Comparison of ENCODE assay signal across 23 cellular contexts in genomic region chr6:43776799-43777776, GRCh38. TPM values are rescaled to one million over a fixed set of nuclear protein-coding genes. Genes with fewer than 3 reads are reported as not detected.
A peak's percentile ranks its signal among the peaks of the same experiment; 100 is the strongest.
DNase-seq lines count a peak whose midpoint lies in the region; ATAC-seq, FAIRE-seq and TF ChIP-seq lines count a peak whose summit lies in the region.
"Had no signal": no experiment of that assay in that cellular context is flagged by ENCODE, and none has a peak within 500 bp of the region (broad histone marks: within the 10 kb centered on the region; RNA-seq: fewer than 3 reads in every experiment).

No MANE protein-coding gene starts in this region.

- DNase-seq in Calu3 (no peak), GM12878 (ENCODE audit: low read depth, low spot score) (no peak), right atrium auricular region (ENCODE audit: low spot score) (peak; percentile 64), psoas muscle (peak; percentile 67 to 91), COLO668 (lab: John Stamatoyannopoulos, UW; ENCODE audit: unreplicated experiment) (no peak), NCI-H69 (lab: John Stamatoyannopoulos, UW) (no peak)
- no peak for DNase-seq in natural killer cell treated with Interleukin-12 subunit alpha and Interleukin-12 subunit beta and Interleukin-15 and Interleukin-18, amount 100 ng/mL, for 72 hours (ENCODE audit: low spot score)
- DNase-seq in stimulated activated effector memory CD8-positive, alpha-beta T cell treated with anti-CD3 and anti-CD28 coated beads, Interleukin-12 subunit alpha, Interleukin-12 subunit beta, amount 100 ng/mL, for 72 hours (ENCODE audit: low spot score in 2 of 2) = no peak
- DNase-seq: activated CD8-positive, alpha-beta memory T cell treated with anti-CD3 and anti-CD28 coated beads, Interleukin-2, amount 10 ng/mL, durations not matched to agents 7 days and 5 days; activated naive CD8-positive, alpha-beta T cell treated with anti-CD3 and anti-CD28 coated beads, Interleukin-2, amount 10 ng/mL, durations not matched to agents 7 days and 5 days; dermis blood vessel endothelial cell; foreskin keratinocyte; GF-D8; H9; NCI-H1694; NCI-H2227 treated with DMSO at 0.1 percent for 48 hours; stimulated activated CD4-positive, alpha-beta T cell treated with anti-CD3 and anti-CD28 coated beads, Interleukin-4, amount 100 ng/mL, for 1 hour had no signal

- TF ChIP-seq POLR2A in GM12878 (IDR thresholded peaks at IDR 0.05; ENCODE audit: low read depth, low read length) = no peak

- in situ Hi-C loops in GM12878 (cut with MboI) = no loop called here

- peak overlapping the region; percentile 87 for H3K4me3 Mint-ChIP-seq in Calu3 (ENCODE audit: low read depth, unreplicated experiment)
- no peak overlapping the region for H3K4me3 Mint-ChIP-seq in natural killer cell treated with Interleukin-12 subunit alpha and Interleukin-12 subunit beta and Interleukin-15 and Interleukin-18, amount 100 ng/mL, for 72 hours
- no peak overlapping the region for H3K4me3 Mint-ChIP-seq in stimulated activated effector memory CD8-positive, alpha-beta T cell treated with anti-CD3 and anti-CD28 coated beads, Interleukin-12 subunit alpha, Interleukin-12 subunit beta, amount 100 ng/mL, for 72 hours
- H3K4me3 Mint-ChIP-seq: activated CD8-positive, alpha-beta memory T cell treated with anti-CD3 and anti-CD28 coated beads, Interleukin-2, amount 10 ng/mL, durations not matched to agents 7 days and 5 days; activated naive CD8-positive, alpha-beta T cell treated with anti-CD3 and anti-CD28 coated beads, Interleukin-2, amount 10 ng/mL, durations not matched to agents 7 days and 5 days; CD14-positive monocyte; H9 had no signal

- peaks cover 100% of the 10 kb centered on the region for H3K36me3 Mint-ChIP-seq in Calu3 (ENCODE audit: insufficient read depth, unreplicated experiment)
- H3K36me3 Mint-ChIP-seq in natural killer cell treated with Interleukin-12 subunit alpha and Interleukin-12 subunit beta and Interleukin-15 and Interleukin-18, amount 100 ng/mL, for 72 hours = no peaks in the 10 kb centered on the region
- H3K36me3 Mint-ChIP-seq in stimulated activated effector memory CD8-positive, alpha-beta T cell treated with anti-CD3 and anti-CD28 coated beads, Interleukin-12 subunit alpha, Interleukin-12 subunit beta, amount 100 ng/mL, for 72 hours = peaks cover 98% of the 10 kb centered on the region

- 87% methylated on average over 18 of the region's 18 CpGs for WGBS in GM12878 (ENCODE audit: insufficient coverage, insufficient replicate concordance, low lambda C conversion rate, missing lambda C conversion rate)
- WGBS in psoas muscle, 3 donors = 61 to 74% (median 62%) methylated on average over 18 of the region's 18 CpGs

- H3K9me3 Mint-ChIP-seq in Calu3 (ENCODE audit: low read depth, unreplicated experiment) = no peaks in the 10 kb centered on the region
- no peaks in the 10 kb centered on the region for H3K9me3 Mint-ChIP-seq in natural killer cell treated with Interleukin-12 subunit alpha and Interleukin-12 subunit beta and Interleukin-15 and Interleukin-18, amount 100 ng/mL, for 72 hours
- H3K9me3 Mint-ChIP-seq in stimulated activated effector memory CD8-positive, alpha-beta T cell treated with anti-CD3 and anti-CD28 coated beads, Interleukin-12 subunit alpha, Interleukin-12 subunit beta, amount 100 ng/mL, for 72 hours = no peaks in the 10 kb centered on the region
- H3K9me3 Mint-ChIP-seq: activated naive CD8-positive, alpha-beta T cell treated with anti-CD3 and anti-CD28 coated beads, Interleukin-2, amount 10 ng/mL, durations not matched to agents 7 days and 5 days; CD14-positive monocyte; H9 had no signal

- H3K4me2 ChIP-seq in GM12878 (ENCODE audit: control insufficient read depth, insufficient read depth) = no peak overlapping the region

- H4K20me1 ChIP-seq in GM12878 (ENCODE audit: control insufficient read depth, insufficient read depth) = peaks cover 10% of the 10 kb centered on the region; the same call in 1 of the 2 replicates

- intact Hi-C loops in Calu3 (cut with micrococcal nuclease; ENCODE audit: unreplicated experiment) = no loop called here
- intact Hi-C loops in GM12878 (cut with micrococcal nuclease; ENCODE audit: unreplicated experiment) = no loop called here
- intact Hi-C loops in psoas muscle (cut with DNase I) = no loop called here

- H3K4me1 Mint-ChIP-seq in Calu3 (ENCODE audit: low read depth, unreplicated experiment) = peaks cover 64% of the 10 kb centered on the region
- peaks cover 20 to 26% of the 10 kb centered on the region in 2 donors for H3K4me1 Mint-ChIP-seq in natural killer cell treated with Interleukin-12 subunit alpha and Interleukin-12 subunit beta and Interleukin-15 and Interleukin-18, amount 100 ng/mL, for 72 hours (ENCODE audit: low read depth in 2 of 2)
- H3K4me1 Mint-ChIP-seq in stimulated activated effector memory CD8-positive, alpha-beta T cell treated with anti-CD3 and anti-CD28 coated beads, Interleukin-12 subunit alpha, Interleukin-12 subunit beta, amount 100 ng/mL, for 72 hours = peaks cover 48% of the 10 kb centered on the region

- FAIRE-seq in GM12878 (lab: Jason Lieb, UNC) = no peak
- FAIRE-seq: GM12891, urothelium cell line had no signal

- RAD21 ChIA-PET in GM12878 (lab: Charles Lee; ENCODE audit: unreplicated experiment) = interaction anchor here (0.9 to 5.4 kb wide), 5 partner anchors 10 to 302 kb away, joined by 3 to 40 read pairs (median 4); no protein-coding TSS in a partner anchor

- no peaks in the 10 kb centered on the region for H3K9me3 ChIP-seq in GM12878 (replicated peaks; ENCODE audit: control insufficient read depth, insufficient read depth, low read length)
- no peaks in the 10 kb centered on the region for H3K9me3 ChIP-seq in right atrium auricular region
- H3K9me3 ChIP-seq in psoas muscle = no peaks in the 10 kb centered on the region

- TF ChIP-seq EP300 in GM12878 (IDR thresholded peaks at IDR 0.05; ENCODE audit: borderline replicate concordance in 1 of 2, control insufficient read depth in 1 of 2, low read depth in 2 of 2, low read length in 2 of 2) = no peak

- no peak for TF ChIP-seq RAD21 in GM12878 (IDR thresholded peaks at IDR 0.05; ENCODE audit: insufficient read depth, low read depth, low read length)

- peaks cover 23 to 33% of the 10 kb centered on the region in 2 experiments; a peak in 3 of 4 replicates for H3K36me3 ChIP-seq in GM12878 (ENCODE audit: control insufficient read depth in 2 of 2, insufficient read depth in 2 of 2, low read length in 1 of 2)
- peaks cover 49% of the 10 kb centered on the region for H3K36me3 ChIP-seq in right atrium auricular region
- H3K36me3 ChIP-seq in psoas muscle (ENCODE audit: insufficient read depth in 1 of 2, low read depth in 1 of 2) = peaks cover 9 to 76% of the 10 kb centered on the region in 2 donors

- H3K27me3 Mint-ChIP-seq in Calu3 (ENCODE audit: unreplicated experiment) = no peaks in the 10 kb centered on the region
- peaks cover 7 to 8% of the 10 kb centered on the region in 2 donors for H3K27me3 Mint-ChIP-seq in natural killer cell treated with Interleukin-12 subunit alpha and Interleukin-12 subunit beta and Interleukin-15 and Interleukin-18, amount 100 ng/mL, for 72 hours
- H3K27me3 Mint-ChIP-seq: activated CD8-positive, alpha-beta memory T cell treated with anti-CD3 and anti-CD28 coated beads, Interleukin-2, amount 10 ng/mL, durations not matched to agents 7 days and 5 days; activated naive CD8-positive, alpha-beta T cell treated with anti-CD3 and anti-CD28 coated beads, Interleukin-2, amount 10 ng/mL, durations not matched to agents 7 days and 5 days had no signal

- H3K4me3 ChIP-seq in GM12878 (no peak overlapping the region), right atrium auricular region (no peak overlapping the region), psoas muscle (peak overlapping the region; percentile 97)
- H3K4me3 ChIP-seq: SK-N-MC, skin epidermis had no signal

- H3K27ac ChIP-seq in GM12878 (ENCODE audit: control insufficient read depth, insufficient read depth) (no peak overlapping the region), right atrium auricular region (peak overlapping the region; percentile 98), psoas muscle (peak overlapping the region; percentile 99)
- H3K27ac ChIP-seq: foreskin keratinocyte, SK-N-MC had no signal

- POLR2A ChIA-PET in GM12878 (lab: Charles Lee) = interaction anchor here (0.5 to 2.0 kb wide), 3 partner anchors 45 to 223 kb away, joined by 3 to 7 read pairs (median 7); no protein-coding TSS in a partner anchor

- ATAC-seq in GM12878 = no peak
- peak; percentile 62 to 70 (median 65) for ATAC-seq in psoas muscle
- no peak for ATAC-seq in natural killer cell treated with Interleukin-12 subunit alpha and Interleukin-12 subunit beta and Interleukin-15 and Interleukin-18, amount 100 ng/mL, for 72 hours
- ATAC-seq in stimulated activated effector memory CD8-positive, alpha-beta T cell treated with anti-CD3 and anti-CD28 coated beads, Interleukin-12 subunit alpha, Interleukin-12 subunit beta, amount 100 ng/mL, for 72 hours = no peak
- ATAC-seq: activated CD8-positive, alpha-beta memory T cell treated with anti-CD3 and anti-CD28 coated beads, Interleukin-2, amount 10 ng/mL, durations not matched to agents 7 days and 5 days; foreskin keratinocyte; Panc1 had no signal

- no peak overlapping the region for H2AFZ ChIP-seq in GM12878 (ENCODE audit: control insufficient read depth, low read depth, low read length)

- no TSS peak for BruUV-seq in Calu3 (replicated peaks; lab: Mats Ljungman, UMichigan)
- no TSS peak for BruUV-seq in GM12878 (replicated peaks; lab: Mats Ljungman, UMichigan)

- SMC1A ChIA-PET in GM12878 (lab: Charles Lee; ENCODE audit: uncharacterized antibody, unreplicated experiment) = interaction anchor here (1.1 to 5.9 kb wide), 8 partner anchors 43 to 302 kb away, joined by 3 to 53 read pairs (median 4); no protein-coding TSS in a partner anchor

- H3K79me2 ChIP-seq in GM12878 (ENCODE audit: control insufficient read depth, insufficient read depth, low read length) = peaks cover 51% of the 10 kb centered on the region

- H3K4me1 ChIP-seq in GM12878 (ENCODE audit: control insufficient read depth, insufficient read depth, low read length) = peaks cover 22% of the 10 kb centered on the region
- H3K4me1 ChIP-seq in right atrium auricular region = peaks cover 0 to 90% of the 10 kb centered on the region in 2 donors
- peaks cover 70% of the 10 kb centered on the region for H3K4me1 ChIP-seq in psoas muscle

- H3K9ac ChIP-seq in GM12878 (ENCODE audit: control insufficient read depth, insufficient read depth, low read length) = no peak overlapping the region

- peak overlapping the region; percentile 85 for H3K27ac Mint-ChIP-seq in Calu3 (ENCODE audit: unreplicated experiment)
- no peak overlapping the region for H3K27ac Mint-ChIP-seq in natural killer cell treated with Interleukin-12 subunit alpha and Interleukin-12 subunit beta and Interleukin-15 and Interleukin-18, amount 100 ng/mL, for 72 hours
- no peak overlapping the region for H3K27ac Mint-ChIP-seq in stimulated activated effector memory CD8-positive, alpha-beta T cell treated with anti-CD3 and anti-CD28 coated beads, Interleukin-12 subunit alpha, Interleukin-12 subunit beta, amount 100 ng/mL, for 72 hours
- H3K27ac Mint-ChIP-seq: activated CD8-positive, alpha-beta memory T cell treated with anti-CD3 and anti-CD28 coated beads, Interleukin-2, amount 10 ng/mL, durations not matched to agents 7 days and 5 days; activated naive CD8-positive, alpha-beta T cell treated with anti-CD3 and anti-CD28 coated beads, Interleukin-2, amount 10 ng/mL, durations not matched to agents 7 days and 5 days had no signal

- CTCF ChIA-PET in Calu3 (lab: Charles Lee) (interaction anchor here (1.0 kb wide), 1 partner anchor 111 kb away, joined by 4 read pairs; no protein-coding TSS in a partner anchor), GM12878 (lab: Yijun Ruan, JAX) (interaction anchor here (0.5 to 5.9 kb wide), 16 partner anchors 8 to 344 kb away, joined by 3 to 70 read pairs (median 4); no protein-coding TSS in a partner anchor)

- TF ChIP-seq CTCF in Calu3 (IDR thresholded peaks at IDR 0.05; ENCODE audit: unreplicated experiment) = no peak
- TF ChIP-seq CTCF in GM12878 (IDR thresholded peaks at IDR 0.05 in 2 of 3, conservative IDR thresholded peaks at IDR 0.05 in 1 of 3; ENCODE audit: control insufficient read depth in 2 of 3, extremely low read depth in 1 of 3, insufficient read depth in 1 of 3, low read depth in 3 of 3, low read length in 3 of 3) = no peak
- no peak for TF ChIP-seq CTCF in right atrium auricular region (IDR thresholded peaks at IDR 0.05)
- no peak for TF ChIP-seq CTCF in psoas muscle (IDR thresholded peaks at IDR 0.05)

- H3K27me3 ChIP-seq in GM12878 (replicated peaks in 1 of 2; ENCODE audit: control insufficient read depth in 2 of 2, insufficient read depth in 2 of 2, low read length in 1 of 2) (no peaks in the 10 kb centered on the region), right atrium auricular region (no peaks in the 10 kb centered on the region), psoas muscle (ENCODE audit: insufficient read depth in 3 of 3, low read length in 2 of 3) (no peaks in the 10 kb centered on the region)
- H3K27me3 ChIP-seq: foreskin keratinocyte had no signal

RNA-seq across cellular contexts. Expression of gene VEGFA, which starts 7.1 kb away (rescaled TPM):
- total RNA-seq in Calu3 (2022) (345 and 407 TPM in 2 replicates), GM12878 (2014; rRNA removed) (23.2 and 26.8 TPM in 2 replicates), GM12878 (2014; rRNA removed; fragmentation: Illumina TruSeq; extraction: Trizol) (11.1 and 11.4 TPM in 2 replicates), GM12878 (2021) (24.5 and 29.5 TPM in 2 replicates), right atrium auricular region (100 to 1,000 TPM; 102 to 132 TPM), psoas muscle (100 to 1,000 TPM; 132 to 345 (median 208) TPM)
- total RNA-seq in GM12878 (2013; cell fraction: nucleolus; rRNA removed) = 183 and 202 TPM in 2 replicates
- 53.3 TPM for polyA plus RNA-seq in GM12878 (2011; ENCODE audit: low read depth)
- polyA plus RNA-seq in GM12878 (2011; rRNA removed) (86.0 and 140 TPM in 2 replicates), GM12878 (2014; fragmentation: Illumina TruSeq; extraction: Trizol) (18.1 and 22.4 TPM in 2 replicates), GM12878 (2014; fragmentation: Nextera tagmentation; extraction: Ambion mirVana) (1 to 10 TPM; 2.9 to 4.3 TPM), GM12878 (2014; rRNA removed) (25.6 and 27.2 TPM in 2 replicates), GM12878 (2016; fragmentation: Nextera tagmentation; extraction: Ambion mirVana) (1 to 10 TPM in 1 of 2 experiments, under 1 TPM in 1; 0.96 to 1.3 TPM), psoas muscle (100 to 1,000 TPM in 1 of 3 donors, 10 to 100 TPM in 2; 78.1 to 125 (median 88.3) TPM)
- polyA plus RNA-seq in GM12878 (2011; cell fraction: cytosol; rRNA removed) = 139 and 149 TPM in 2 replicates
- 331 and 548 TPM in 2 replicates for polyA plus RNA-seq in GM12878 (2011; cell fraction: nucleus; rRNA removed)
- polyA plus RNA-seq in GM12878 (2012) = 77.6 and 104 TPM in 2 replicates
- 232 and 237 TPM in 2 replicates for polyA minus RNA-seq in GM12878 (2011; rRNA and poly(A)+ RNA removed)
- polyA minus RNA-seq in GM12878 (2011; cell fraction: cytosol; rRNA and poly(A)+ RNA removed) = 38.4 and 39.6 TPM in 2 replicates
- polyA minus RNA-seq in GM12878 (2011; cell fraction: nucleus; rRNA and poly(A)+ RNA removed) = 127 and 145 TPM in 2 replicates
- total RNA-seq in natural killer cell treated with Interleukin-12 subunit alpha and Interleukin-12 subunit beta and Interleukin-15 and Interleukin-18, amount 100 ng/mL, for 72 hours = 10 to 100 TPM; 36.8 to 43.0 TPM

Comparison
In these comparisons a context has a peak if more than half of its experiments do, and no peak if none do; other contexts are left out.
1. DNase-seq: peak in right atrium auricular region (single experiment) and psoas muscle (2 of 2); none in Calu3 (single experiment), GM12878 (single experiment), COLO668 (single experiment), NCI-H69 (single experiment), natural killer cell treated with Interleukin-12 subunit alpha and Interleukin-12 subunit beta and Interleukin-15 and Interleukin-18, amount 100 ng/mL, for 72 hours (single experiment) and stimulated activated effector memory CD8-positive, alpha-beta T cell treated with anti-CD3 and anti-CD28 coated beads, Interleukin-12 subunit alpha, Interleukin-12 subunit beta, amount 100 ng/mL, for 72 hours (0 of 2).
2. ATAC-seq: peak in psoas muscle (4 of 4); none in GM12878 (single experiment), natural killer cell treated with Interleukin-12 subunit alpha and Interleukin-12 subunit beta and Interleukin-15 and Interleukin-18, amount 100 ng/mL, for 72 hours (0 of 2) and stimulated activated effector memory CD8-positive, alpha-beta T cell treated with anti-CD3 and anti-CD28 coated beads, Interleukin-12 subunit alpha, Interleukin-12 subunit beta, amount 100 ng/mL, for 72 hours (single experiment).